In the genomic region with DNA sequence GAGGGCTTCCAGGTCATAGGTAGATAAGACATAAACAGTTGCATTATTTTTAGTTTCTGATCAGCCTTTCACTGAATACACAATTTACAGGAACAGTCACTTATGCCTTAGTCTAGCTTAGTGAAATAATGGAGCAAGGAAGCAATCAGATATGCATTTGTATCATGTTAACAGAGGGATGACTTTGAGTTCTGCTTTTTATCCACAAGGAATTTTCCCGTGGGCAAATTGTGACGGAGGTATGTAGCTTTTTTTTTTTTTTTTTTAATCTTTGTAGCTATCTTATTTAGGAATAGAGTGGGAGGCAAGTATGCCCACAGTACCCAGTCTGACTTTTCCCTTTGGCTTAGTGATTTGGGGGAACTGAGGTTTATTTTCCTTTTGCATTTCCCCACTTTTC, we compare ENCODE assay signal across 1 cellular context.
TF ChIP-seq lines count a peak whose summit lies in the region.

No MANE protein-coding gene starts in this region.

TF ChIP-seq in endothelial cell of umbilical vein, 7 proteins besides CTCF, POLR2A, EP300 and RAD21:
- no peak for TF ChIP-seq GATA2 (IDR thresholded peaks at IDR 0.05; ENCODE audit: insufficient read depth, insufficient read length, low read depth, low read length)
